ENCODE assay signal across 1 cellular context in genomic region chr2:48250943-48251342, GRCh38.
TF ChIP-seq lines count a peak whose summit lies in the region.

No MANE protein-coding gene starts in this region.

TF ChIP-seq in HepG2, 621 proteins besides CTCF, POLR2A, EP300 and RAD21 (continued from another document):
- TF ChIP-seq, protein P1, sequence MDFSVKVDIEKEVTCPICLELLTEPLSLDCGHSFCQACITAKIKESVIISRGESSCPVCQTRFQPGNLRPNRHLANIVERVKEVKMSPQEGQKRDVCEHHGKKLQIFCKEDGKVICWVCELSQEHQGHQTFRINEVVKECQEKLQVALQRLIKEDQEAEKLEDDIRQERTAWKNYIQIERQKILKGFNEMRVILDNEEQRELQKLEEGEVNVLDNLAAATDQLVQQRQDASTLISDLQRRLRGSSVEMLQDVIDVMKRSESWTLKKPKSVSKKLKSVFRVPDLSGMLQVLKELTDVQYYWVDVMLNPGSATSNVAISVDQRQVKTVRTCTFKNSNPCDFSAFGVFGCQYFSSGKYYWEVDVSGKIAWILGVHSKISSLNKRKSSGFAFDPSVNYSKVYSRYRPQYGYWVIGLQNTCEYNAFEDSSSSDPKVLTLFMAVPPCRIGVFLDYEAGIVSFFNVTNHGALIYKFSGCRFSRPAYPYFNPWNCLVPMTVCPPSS (IDR thresholded peaks at IDR 0.05) = no peak
- no peak for TF ChIP-seq ZNF263 (CRISPR knock-in tag; IDR thresholded peaks at IDR 0.05)
- TF ChIP-seq ARID5B (CRISPR knock-in tag; IDR thresholded peaks at IDR 0.05) = peak; percentile 82
- no peak for TF ChIP-seq ZNF766 (CRISPR knock-in tag; IDR thresholded peaks at IDR 0.05; ENCODE audit: borderline replicate concordance)
- no peak for TF ChIP-seq NFIB (CRISPR knock-in tag; IDR thresholded peaks at IDR 0.05; ENCODE audit: borderline replicate concordance)
- TF ChIP-seq TAF1 (CRISPR knock-in tag; IDR thresholded peaks at IDR 0.05) = no peak
- TF ChIP-seq ETV5 (CRISPR knock-in tag; IDR thresholded peaks at IDR 0.05; ENCODE audit: borderline replicate concordance) = peak; percentile 15; the same call in 1 of the 2 replicates
- TF ChIP-seq NFKBIZ (CRISPR knock-in tag; IDR thresholded peaks at IDR 0.05) = no peak
- TF ChIP-seq SAFB2 (CRISPR knock-in tag; IDR thresholded peaks at IDR 0.05; ENCODE audit: borderline replicate concordance, low read depth) = no peak
- TF ChIP-seq SP5 (CRISPR knock-in tag; IDR thresholded peaks at IDR 0.05; ENCODE audit: borderline replicate concordance, low read depth) = 0 out of 2 replicates have a peak, but pooled peaks have one; percentile 8
- TF ChIP-seq KAT8 (CRISPR knock-in tag; IDR thresholded peaks at IDR 0.05) = no peak
- TF ChIP-seq KMT2A (CRISPR knock-in tag; IDR thresholded peaks at IDR 0.05) = no peak
- no peak for TF ChIP-seq DR1 (CRISPR knock-in tag; IDR thresholded peaks at IDR 0.05)
- TF ChIP-seq, protein P2, sequence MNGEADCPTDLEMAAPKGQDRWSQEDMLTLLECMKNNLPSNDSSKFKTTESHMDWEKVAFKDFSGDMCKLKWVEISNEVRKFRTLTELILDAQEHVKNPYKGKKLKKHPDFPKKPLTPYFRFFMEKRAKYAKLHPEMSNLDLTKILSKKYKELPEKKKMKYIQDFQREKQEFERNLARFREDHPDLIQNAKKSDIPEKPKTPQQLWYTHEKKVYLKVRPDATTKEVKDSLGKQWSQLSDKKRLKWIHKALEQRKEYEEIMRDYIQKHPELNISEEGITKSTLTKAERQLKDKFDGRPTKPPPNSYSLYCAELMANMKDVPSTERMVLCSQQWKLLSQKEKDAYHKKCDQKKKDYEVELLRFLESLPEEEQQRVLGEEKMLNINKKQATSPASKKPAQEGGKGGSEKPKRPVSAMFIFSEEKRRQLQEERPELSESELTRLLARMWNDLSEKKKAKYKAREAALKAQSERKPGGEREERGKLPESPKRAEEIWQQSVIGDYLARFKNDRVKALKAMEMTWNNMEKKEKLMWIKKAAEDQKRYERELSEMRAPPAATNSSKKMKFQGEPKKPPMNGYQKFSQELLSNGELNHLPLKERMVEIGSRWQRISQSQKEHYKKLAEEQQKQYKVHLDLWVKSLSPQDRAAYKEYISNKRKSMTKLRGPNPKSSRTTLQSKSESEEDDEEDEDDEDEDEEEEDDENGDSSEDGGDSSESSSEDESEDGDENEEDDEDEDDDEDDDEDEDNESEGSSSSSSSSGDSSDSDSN (CRISPR knock-in tag; IDR thresholded peaks at IDR 0.05) = no peak
- TF ChIP-seq RFXANK (CRISPR knock-in tag; IDR thresholded peaks at IDR 0.05) = no peak
- no peak for TF ChIP-seq RAD51 (IDR thresholded peaks at IDR 0.05; ENCODE audit: borderline replicate concordance)
- no peak for TF ChIP-seq ZNF552 (CRISPR knock-in tag; IDR thresholded peaks at IDR 0.05; ENCODE audit: borderline replicate concordance)
- TF ChIP-seq ZNF616 (CRISPR knock-in tag; IDR thresholded peaks at IDR 0.05; ENCODE audit: low read depth) = no peak
- peak; percentile 78 for TF ChIP-seq MED1 (CRISPR knock-in tag; IDR thresholded peaks at IDR 0.05)
- TF ChIP-seq KLF11 (CRISPR knock-in tag; IDR thresholded peaks at IDR 0.05) = no peak
- TF ChIP-seq CBFB (CRISPR knock-in tag; IDR thresholded peaks at IDR 0.05) = no peak
- TF ChIP-seq ZNF274 (CRISPR knock-in tag; IDR thresholded peaks at IDR 0.05) = no peak
- no peak for TF ChIP-seq ZNF619 (CRISPR knock-in tag; IDR thresholded peaks at IDR 0.05)
- peak; percentile 38; the same call in 1 of the 2 replicates for TF ChIP-seq SMC3 (IDR thresholded peaks at IDR 0.05; ENCODE audit: low read length)
- no peak for TF ChIP-seq CBX5 (CRISPR knock-in tag; IDR thresholded peaks at IDR 0.05; ENCODE audit: borderline replicate concordance)
- TF ChIP-seq ZNF136 (CRISPR knock-in tag; IDR thresholded peaks at IDR 0.05; ENCODE audit: low read depth) = no peak
- TF ChIP-seq CHCHD3 (CRISPR knock-in tag; IDR thresholded peaks at IDR 0.05) = no peak
- no peak for TF ChIP-seq SNAI1 (CRISPR knock-in tag; IDR thresholded peaks at IDR 0.05; ENCODE audit: borderline replicate concordance)
- no peak for TF ChIP-seq GZF1 (CRISPR knock-in tag; IDR thresholded peaks at IDR 0.05)
- TF ChIP-seq ZNF326 (CRISPR knock-in tag; IDR thresholded peaks at IDR 0.05; ENCODE audit: borderline replicate concordance) = no peak
- TF ChIP-seq, protein P3, sequence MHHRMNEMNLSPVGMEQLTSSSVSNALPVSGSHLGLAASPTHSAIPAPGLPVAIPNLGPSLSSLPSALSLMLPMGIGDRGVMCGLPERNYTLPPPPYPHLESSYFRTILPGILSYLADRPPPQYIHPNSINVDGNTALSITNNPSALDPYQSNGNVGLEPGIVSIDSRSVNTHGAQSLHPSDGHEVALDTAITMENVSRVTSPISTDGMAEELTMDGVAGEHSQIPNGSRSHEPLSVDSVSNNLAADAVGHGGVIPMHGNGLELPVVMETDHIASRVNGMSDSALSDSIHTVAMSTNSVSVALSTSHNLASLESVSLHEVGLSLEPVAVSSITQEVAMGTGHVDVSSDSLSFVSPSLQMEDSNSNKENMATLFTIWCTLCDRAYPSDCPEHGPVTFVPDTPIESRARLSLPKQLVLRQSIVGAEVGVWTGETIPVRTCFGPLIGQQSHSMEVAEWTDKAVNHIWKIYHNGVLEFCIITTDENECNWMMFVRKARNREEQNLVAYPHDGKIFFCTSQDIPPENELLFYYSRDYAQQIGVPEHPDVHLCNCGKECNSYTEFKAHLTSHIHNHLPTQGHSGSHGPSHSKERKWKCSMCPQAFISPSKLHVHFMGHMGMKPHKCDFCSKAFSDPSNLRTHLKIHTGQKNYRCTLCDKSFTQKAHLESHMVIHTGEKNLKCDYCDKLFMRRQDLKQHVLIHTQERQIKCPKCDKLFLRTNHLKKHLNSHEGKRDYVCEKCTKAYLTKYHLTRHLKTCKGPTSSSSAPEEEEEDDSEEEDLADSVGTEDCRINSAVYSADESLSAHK (CRISPR knock-in tag; IDR thresholded peaks at IDR 0.05; ENCODE audit: borderline replicate concordance) = no peak
- TF ChIP-seq TBL1XR1 (IDR thresholded peaks at IDR 0.05; ENCODE audit: borderline replicate concordance, low read length, partially characterized antibody) = peak; percentile 80
- TF ChIP-seq, protein P4, sequence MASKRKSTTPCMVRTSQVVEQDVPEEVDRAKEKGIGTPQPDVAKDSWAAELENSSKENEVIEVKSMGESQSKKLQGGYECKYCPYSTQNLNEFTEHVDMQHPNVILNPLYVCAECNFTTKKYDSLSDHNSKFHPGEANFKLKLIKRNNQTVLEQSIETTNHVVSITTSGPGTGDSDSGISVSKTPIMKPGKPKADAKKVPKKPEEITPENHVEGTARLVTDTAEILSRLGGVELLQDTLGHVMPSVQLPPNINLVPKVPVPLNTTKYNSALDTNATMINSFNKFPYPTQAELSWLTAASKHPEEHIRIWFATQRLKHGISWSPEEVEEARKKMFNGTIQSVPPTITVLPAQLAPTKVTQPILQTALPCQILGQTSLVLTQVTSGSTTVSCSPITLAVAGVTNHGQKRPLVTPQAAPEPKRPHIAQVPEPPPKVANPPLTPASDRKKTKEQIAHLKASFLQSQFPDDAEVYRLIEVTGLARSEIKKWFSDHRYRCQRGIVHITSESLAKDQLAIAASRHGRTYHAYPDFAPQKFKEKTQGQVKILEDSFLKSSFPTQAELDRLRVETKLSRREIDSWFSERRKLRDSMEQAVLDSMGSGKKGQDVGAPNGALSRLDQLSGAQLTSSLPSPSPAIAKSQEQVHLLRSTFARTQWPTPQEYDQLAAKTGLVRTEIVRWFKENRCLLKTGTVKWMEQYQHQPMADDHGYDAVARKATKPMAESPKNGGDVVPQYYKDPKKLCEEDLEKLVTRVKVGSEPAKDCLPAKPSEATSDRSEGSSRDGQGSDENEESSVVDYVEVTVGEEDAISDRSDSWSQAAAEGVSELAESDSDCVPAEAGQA (IDR thresholded peaks at IDR 0.05; ENCODE audit: low read depth) = no peak
- TF ChIP-seq, protein P4 (CRISPR knock-in tag; IDR thresholded peaks at IDR 0.05; ENCODE audit: borderline replicate concordance) = no peak
- no peak for TF ChIP-seq KMT2B (CRISPR knock-in tag; IDR thresholded peaks at IDR 0.05)
- no peak for TF ChIP-seq IRF2 (CRISPR knock-in tag; IDR thresholded peaks at IDR 0.05)
- TF ChIP-seq ZFP41 (CRISPR knock-in tag; IDR thresholded peaks at IDR 0.05; ENCODE audit: borderline replicate concordance) = no peak
- TF ChIP-seq ZNF7 (CRISPR knock-in tag; IDR thresholded peaks at IDR 0.05) = no peak
- TF ChIP-seq NR2F6 (IDR thresholded peaks at IDR 0.05) = peak; percentile 44
- no peak for TF ChIP-seq NR2F6 (CRISPR knock-in tag; IDR thresholded peaks at IDR 0.05)
- TF ChIP-seq SNRNP70 (IDR thresholded peaks at IDR 0.05; ENCODE audit: low read depth, low read length) = no peak
- no peak for TF ChIP-seq CREB1 (IDR thresholded peaks at IDR 0.05)
- TF ChIP-seq CREB1 (CRISPR knock-in tag; IDR thresholded peaks at IDR 0.05) = peak; percentile 46
- peak; percentile 38 for TF ChIP-seq TEAD3 (CRISPR knock-in tag; optimal IDR thresholded peaks at IDR 0.05; ENCODE audit: borderline replicate concordance)
- no peak for TF ChIP-seq ZBTB44 (CRISPR knock-in tag; IDR thresholded peaks at IDR 0.05)
- 0 out of 2 replicates have a peak, but pooled peaks have one; percentile 20 for TF ChIP-seq E2F1 (CRISPR knock-in tag; IDR thresholded peaks at IDR 0.05)
- TF ChIP-seq NR2F1 (CRISPR knock-in tag; IDR thresholded peaks at IDR 0.05) = no peak
